14 cellular contexts compared by ENCODE assay signal in genomic region chr2:188284251-188284650, GRCh38. TPM values are rescaled to one million over a fixed set of nuclear protein-coding genes. Genes with fewer than 3 reads are reported as not detected.
"Had no signal": no experiment of that assay in that cellular context is flagged by ENCODE, and none has a peak within 500 bp of the region (broad histone marks: within the 10 kb centered on the region; RNA-seq: fewer than 3 reads in every experiment).

No MANE protein-coding gene starts in this region.

RNA-seq across cellular contexts. Expression of gene GULP1, which starts 7.4 kb away (rescaled TPM):
- total RNA-seq: activated B cell treated with CpG ODN at 0.5 μM for 24 hours; activated CD4-positive, alpha-beta memory T cell treated with anti-CD3 and anti-CD28 coated beads for 36 hours; activated CD4-positive, alpha-beta T cell treated with anti-CD3 and anti-CD28 coated beads, Interleukin-2, amount 10 ng/mL, durations not matched to agents 24 days and 14 days; activated CD8-positive, alpha-beta memory T cell treated with anti-CD3 and anti-CD28 coated beads for 36 hours; activated CD8-positive, alpha-beta T cell treated with anti-CD3 and anti-CD28 coated beads for 36 hours; activated naive CD4-positive, alpha-beta T cell treated with anti-CD3 and anti-CD28 coated beads for 36 hours; activated naive CD4-positive, alpha-beta T cell treated with anti-CD3 and anti-CD28 coated beads, Interleukin-2, amount 50 U/mL, for 72 hours; activated naive CD8-positive, alpha-beta T cell treated with anti-CD3 and anti-CD28 coated beads for 36 hours; activated T-cell treated with anti-CD3 and anti-CD28 coated beads, Interleukin-2, amount 50 U/mL, for 72 hours; activated T-helper 1 cell treated with anti-CD3 and anti-CD28 coated beads, Interleukin-12 subunit alpha, Interleukin-12 subunit beta, Interleukin-2, Interleukin-4 antibody, amounts not matched to agents 30 ng/mL and 10 ng/mL and 1 ng/mL, durations not matched to agents 14 hours and 24 hours and 36 hours; activated T-helper 17 cell treated with anti-CD3 and anti-CD28 coated beads, Interleukin-2, amount 50 U/mL, for 72 hours; T-helper 1 cell treated with Interleukin-12 subunit alpha and Interleukin-12 subunit beta and Interleukin-4 antibody, amounts not matched to agents 30 ng/mL and 1 ng/mL, for 36 hours; T-helper 17 cell; T-helper 2 cell treated with Interferon-gamma antibody and Interleukin-4, amounts not matched to agents 100 ng/mL and 5 ng/mL, for 36 hours had no signal
